Comparison of ENCODE assay signal across 1 cellular context in the genomic region with DNA sequence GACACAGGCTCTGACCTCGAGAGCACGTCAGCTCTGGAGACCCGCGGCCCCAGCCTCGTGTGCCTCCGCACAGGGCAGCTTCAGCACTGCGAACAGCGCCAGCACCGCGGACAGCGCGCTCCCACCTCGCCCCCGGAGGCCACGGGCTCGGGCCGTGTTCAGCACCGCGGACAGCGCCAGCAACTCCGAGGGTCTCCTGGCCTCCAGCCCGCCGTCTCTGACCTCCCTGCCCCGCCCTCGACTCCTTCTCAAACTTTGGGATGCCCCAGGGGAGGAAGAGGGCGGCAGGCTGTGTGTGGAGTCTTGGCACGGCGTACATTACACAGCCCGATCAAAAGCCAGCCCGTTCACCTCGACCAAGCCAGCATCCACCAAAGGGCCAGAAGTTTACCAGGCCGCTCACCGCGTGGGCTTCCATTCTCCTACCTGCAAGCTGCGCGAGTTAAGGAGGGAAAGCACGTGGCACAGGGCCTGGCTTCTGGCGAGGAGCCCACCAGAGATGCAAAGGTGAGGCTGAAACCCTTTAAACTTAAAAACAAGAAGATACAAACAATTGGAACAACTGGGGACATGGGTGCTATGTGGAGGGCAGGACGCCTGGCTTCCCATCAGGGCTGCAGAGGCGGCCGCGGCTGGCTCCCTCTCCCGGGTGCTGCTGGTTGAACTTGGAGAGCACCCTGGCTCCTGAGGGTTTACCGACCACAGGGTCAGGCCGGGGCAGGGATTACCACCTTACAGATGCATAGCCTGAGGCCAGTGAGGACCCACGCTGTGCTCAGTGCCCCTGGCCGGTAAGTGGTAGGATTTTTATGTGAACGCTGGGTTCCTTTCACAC.
TF ChIP-seq lines count a peak whose summit lies in the region.

No MANE protein-coding gene starts in this region.

TF ChIP-seq in GM23338, 12 proteins besides CTCF, POLR2A, EP300 and RAD21 (continued from another document):
- TF ChIP-seq, protein P1, sequence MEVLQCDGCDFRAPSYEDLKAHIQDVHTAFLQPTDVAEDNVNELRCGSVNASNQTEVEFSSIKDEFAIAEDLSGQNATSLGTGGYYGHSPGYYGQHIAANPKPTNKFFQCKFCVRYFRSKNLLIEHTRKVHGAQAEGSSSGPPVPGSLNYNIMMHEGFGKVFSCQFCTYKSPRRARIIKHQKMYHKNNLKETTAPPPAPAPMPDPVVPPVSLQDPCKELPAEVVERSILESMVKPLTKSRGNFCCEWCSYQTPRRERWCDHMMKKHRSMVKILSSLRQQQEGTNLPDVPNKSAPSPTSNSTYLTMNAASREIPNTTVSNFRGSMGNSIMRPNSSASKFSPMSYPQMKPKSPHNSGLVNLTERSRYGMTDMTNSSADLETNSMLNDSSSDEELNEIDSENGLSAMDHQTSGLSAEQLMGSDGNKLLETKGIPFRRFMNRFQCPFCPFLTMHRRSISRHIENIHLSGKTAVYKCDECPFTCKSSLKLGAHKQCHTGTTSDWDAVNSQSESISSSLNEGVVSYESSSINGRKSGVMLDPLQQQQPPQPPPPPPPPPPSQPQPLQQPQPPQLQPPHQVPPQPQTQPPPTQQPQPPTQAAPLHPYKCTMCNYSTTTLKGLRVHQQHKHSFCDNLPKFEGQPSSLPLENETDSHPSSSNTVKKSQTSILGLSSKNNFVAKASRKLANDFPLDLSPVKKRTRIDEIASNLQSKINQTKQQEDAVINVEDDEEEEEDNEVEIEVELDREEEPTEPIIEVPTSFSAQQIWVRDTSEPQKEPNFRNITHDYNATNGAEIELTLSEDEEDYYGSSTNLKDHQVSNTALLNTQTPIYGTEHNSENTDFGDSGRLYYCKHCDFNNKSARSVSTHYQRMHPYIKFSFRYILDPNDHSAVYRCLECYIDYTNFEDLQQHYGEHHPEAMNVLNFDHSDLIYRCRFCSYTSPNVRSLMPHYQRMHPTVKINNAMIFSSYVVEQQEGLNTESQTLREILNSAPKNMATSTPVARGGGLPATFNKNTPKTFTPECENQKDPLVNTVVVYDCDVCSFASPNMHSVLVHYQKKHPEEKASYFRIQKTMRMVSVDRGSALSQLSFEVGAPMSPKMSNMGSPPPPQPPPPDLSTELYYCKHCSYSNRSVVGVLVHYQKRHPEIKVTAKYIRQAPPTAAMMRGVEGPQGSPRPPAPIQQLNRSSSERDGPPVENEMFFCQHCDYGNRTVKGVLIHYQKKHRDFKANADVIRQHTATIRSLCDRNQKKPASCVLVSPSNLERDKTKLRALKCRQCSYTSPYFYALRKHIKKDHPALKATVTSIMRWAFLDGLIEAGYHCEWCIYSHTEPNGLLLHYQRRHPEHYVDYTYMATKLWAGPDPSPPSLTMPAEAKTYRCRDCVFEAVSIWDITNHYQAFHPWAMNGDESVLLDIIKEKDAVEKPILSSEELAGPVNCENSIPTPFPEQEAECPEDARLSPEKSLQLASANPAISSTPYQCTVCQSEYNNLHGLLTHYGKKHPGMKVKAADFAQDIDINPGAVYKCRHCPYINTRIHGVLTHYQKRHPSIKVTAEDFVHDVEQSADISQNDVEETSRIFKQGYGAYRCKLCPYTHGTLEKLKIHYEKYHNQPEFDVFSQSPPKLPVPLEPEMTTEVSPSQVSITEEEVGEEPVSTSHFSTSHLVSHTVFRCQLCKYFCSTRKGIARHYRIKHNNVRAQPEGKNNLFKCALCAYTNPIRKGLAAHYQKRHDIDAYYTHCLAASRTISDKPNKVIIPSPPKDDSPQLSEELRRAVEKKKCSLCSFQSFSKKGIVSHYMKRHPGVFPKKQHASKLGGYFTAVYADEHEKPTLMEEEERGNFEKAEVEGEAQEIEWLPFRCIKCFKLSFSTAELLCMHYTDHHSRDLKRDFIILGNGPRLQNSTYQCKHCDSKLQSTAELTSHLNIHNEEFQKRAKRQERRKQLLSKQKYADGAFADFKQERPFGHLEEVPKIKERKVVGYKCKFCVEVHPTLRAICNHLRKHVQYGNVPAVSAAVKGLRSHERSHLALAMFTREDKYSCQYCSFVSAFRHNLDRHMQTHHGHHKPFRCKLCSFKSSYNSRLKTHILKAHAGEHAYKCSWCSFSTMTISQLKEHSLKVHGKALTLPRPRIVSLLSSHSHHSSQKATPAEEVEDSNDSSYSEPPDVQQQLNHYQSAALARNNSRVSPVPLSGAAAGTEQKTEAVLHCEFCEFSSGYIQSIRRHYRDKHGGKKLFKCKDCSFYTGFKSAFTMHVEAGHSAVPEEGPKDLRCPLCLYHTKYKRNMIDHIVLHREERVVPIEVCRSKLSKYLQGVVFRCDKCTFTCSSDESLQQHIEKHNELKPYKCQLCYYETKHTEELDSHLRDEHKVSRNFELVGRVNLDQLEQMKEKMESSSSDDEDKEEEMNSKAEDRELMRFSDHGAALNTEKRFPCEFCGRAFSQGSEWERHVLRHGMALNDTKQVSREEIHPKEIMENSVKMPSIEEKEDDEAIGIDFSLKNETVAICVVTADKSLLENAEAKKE (CRISPR knock-in tag; IDR thresholded peaks at IDR 0.05), result peak; percentile 85
